27 cellular contexts compared by ENCODE assay signal in genomic region chr3:182005683-182006082, GRCh38.
DNase-seq lines count a peak whose midpoint lies in the region; ATAC-seq, FAIRE-seq and TF ChIP-seq lines count a peak whose summit lies in the region.
"Had no signal": no experiment of that assay in that cellular context is flagged by ENCODE, and none has a peak within 500 bp of the region (broad histone marks: within the 10 kb centered on the region; RNA-seq: fewer than 3 reads in every experiment).

No MANE protein-coding gene starts in this region.

- no peak for TF ChIP-seq RAD21 in H1 (IDR thresholded peaks at IDR 0.05 in 1 of 2, conservative IDR thresholded peaks at IDR 0.05 in 1 of 2; ENCODE audit: low read depth in 2 of 2, low read length in 2 of 2)

- H2AFZ ChIP-seq in H1 (ENCODE audit: low read length): no peak overlapping the region

- no peaks in the 10 kb centered on the region; a peak in 2 of 7 replicates for H3K27me3 ChIP-seq in H1 (replicated peaks in 1 of 4; ENCODE audit: control insufficient read depth in 3 of 4, extremely low read depth in 1 of 4, insufficient read depth in 3 of 4, low read length in 3 of 4)
- H3K27me3 ChIP-seq: BLaER1 had no signal

- no peak overlapping the region for H4K8ac ChIP-seq in H1 (ENCODE audit: extremely low read depth, insufficient read depth, low read length)

- WGBS in H1 (ENCODE audit: extremely low coverage in 1 of 2, insufficient coverage in 1 of 2, insufficient read length in 1 of 2, insufficient replicate concordance in 2 of 2, low coverage in 1 of 2, low lambda C conversion rate in 2 of 2, missing lambda C conversion rate in 1 of 2), 2 experiments: 75% methylated on average over 5 of the region's 5 CpGs; no CpG with 5 or more reads in 1 of the 2 experiments

- DNase-seq in Ammon's horn (ENCODE audit: low spot score) (peak; percentile 6), OCI-M1 (lab: John Stamatoyannopoulos, UW) (peak; percentile 3), H1 (ENCODE audit: low read depth in 1 of 2, low spot score in 2 of 2) (no peak), C1 segment of cervical spinal cord (lab: John Stamatoyannopoulos, UW) (no peak), caudate nucleus (lab: John Stamatoyannopoulos, UW) (no peak)
- DNase-seq in stimulated activated CD4-positive, alpha-beta T cell treated with anti-CD3 and anti-CD28 coated beads, Interleukin-12 subunit alpha, Interleukin-12 subunit beta, amount 100 ng/mL, for 4 hours: no peak
- DNase-seq: 8988T; Caco-2; CD4-positive, alpha-beta T cell; GDM1; H7; KBM-7; MM.1S; NCI-H1417; NCI-H1694; NCI-H2029 treated with DMSO at 0.1 percent for 48 hours; NCI-H2227 treated with DMSO at 0.1 percent for 48 hours; NCI-H526 treated with DMSO at 0.1 percent for 48 hours; SHP77 had no signal

- no peak overlapping the region for H2AK5ac ChIP-seq in H1 (ENCODE audit: low read depth, low read length)

- TF ChIP-seq POLR2A in H1 (IDR thresholded peaks at IDR 0.05; ENCODE audit: control extremely low read depth in 1 of 2, low read depth in 2 of 2, low read length in 2 of 2): no peak

- peak overlapping the region in 2 of 3 experiments; percentile 13 to 35 for H3K27ac Mint-ChIP-seq in nephron
- H3K27ac Mint-ChIP-seq: CD4-positive, alpha-beta T cell had no signal

- H3K18ac ChIP-seq in H1 (ENCODE audit: extremely low read depth, low read length): no peak overlapping the region

- no peak for TF ChIP-seq CTCF in H1 (IDR thresholded peaks at IDR 0.05; ENCODE audit: control extremely low read depth in 1 of 3, insufficient read depth in 1 of 3, low read depth in 1 of 3, low read length in 3 of 3)
- TF ChIP-seq CTCF in nephron (IDR thresholded peaks at IDR 0.05; ENCODE audit: unreplicated experiment in 3 of 3): no peak

- peak overlapping the region; percentile 1 for H4K91ac ChIP-seq in H1 (replicated peaks; ENCODE audit: insufficient read length, low read length)

- no peaks in the 10 kb centered on the region; a peak in 1 of 7 replicates for H3K4me1 ChIP-seq in H1 (replicated peaks in 1 of 4; ENCODE audit: control insufficient read depth in 3 of 4, insufficient read depth in 4 of 4, low read length in 3 of 4)
- H3K4me1 ChIP-seq: BLaER1, Caco-2 had no signal

- no peak overlapping the region for H2BK5ac ChIP-seq in H1 (ENCODE audit: low read depth, low read length)

- CTCF ChIA-PET in H1 (lab: Charles Lee; ENCODE audit: partially characterized antibody): interaction anchor here (1.1 to 1.6 kb wide), 2 partner anchors 10 to 11 kb away, joined by 3 read pairs; no protein-coding TSS in a partner anchor

- no peaks in the 10 kb centered on the region for H3K23me2 ChIP-seq in H1 (ENCODE audit: low read depth, low read length)

- H3K4ac ChIP-seq in H1 (replicated peaks; ENCODE audit: insufficient read length, low read depth, low read length): no peak overlapping the region

- no peak overlapping the region; the same call in 1 of the 2 replicates for H2BK15ac ChIP-seq in H1 (ENCODE audit: low read length)

- no peaks in the 10 kb centered on the region for H3K36me3 Mint-ChIP-seq in nephron (ENCODE audit: low read depth)

- no peaks in the 10 kb centered on the region for H4K20me1 ChIP-seq in H1 (replicated peaks in 1 of 2; ENCODE audit: control insufficient read depth in 1 of 2, insufficient read depth in 2 of 2, low read length in 2 of 2)
- H4K20me1 ChIP-seq: BLaER1 had no signal

- no peaks in the 10 kb centered on the region for H3K79me2 ChIP-seq in H1 (ENCODE audit: control insufficient read depth in 1 of 2, insufficient read depth in 2 of 2, low read length in 2 of 2)

- no peak overlapping the region for H4K5ac ChIP-seq in H1 (ENCODE audit: insufficient read length, low read depth, low read length)

- TF ChIP-seq EP300 in H1 (IDR thresholded peaks at IDR 0.05; ENCODE audit: borderline replicate concordance in 1 of 2, low read depth in 2 of 2, low read length in 2 of 2): no peak

- H3K27ac ChIP-seq in H1 (ENCODE audit: low read depth, low read length) (no peak overlapping the region), caudate nucleus (ENCODE audit: low read depth, low read length) (no peak overlapping the region)
- H3K27ac ChIP-seq: BLaER1, RWPE1 had no signal

- H3K56ac ChIP-seq in H1 (replicated peaks; ENCODE audit: insufficient read length, low read depth, low read length): no peak overlapping the region

- H3K9me3 Mint-ChIP-seq in nephron: no peaks in the 10 kb centered on the region
- H3K9me3 Mint-ChIP-seq: CD4-positive, alpha-beta T cell had no signal

- no peak for FAIRE-seq in H1 (lab: Jason Lieb, UNC)
- FAIRE-seq: GM12878, GM19239, HTR-8/SVneo had no signal

- no peaks in the 10 kb centered on the region for H3K9me3 ChIP-seq in H1 (ENCODE audit: insufficient read depth in 2 of 2, low read depth in 1 of 2, low read length in 1 of 2)
- H3K9me3 ChIP-seq: BLaER1, Caco-2 had no signal

- H3K4me3 Mint-ChIP-seq in nephron: no peak overlapping the region
- H3K4me3 Mint-ChIP-seq: CD4-positive, alpha-beta T cell had no signal

- no peak overlapping the region for H3K9ac ChIP-seq in H1 (replicated peaks in 1 of 4; ENCODE audit: extremely low read depth in 1 of 4, low read depth in 3 of 4, low read length in 3 of 4)
- H3K9ac ChIP-seq: BLaER1 had no signal

- H3K79me1 ChIP-seq in H1 (ENCODE audit: low read depth, low read length): no peaks in the 10 kb centered on the region

- peaks cover 21% of the 10 kb centered on the region for H3K4me1 Mint-ChIP-seq in nephron

- ATAC-seq in HG02610 (IDR thresholded peaks at IDR 0.05; ENCODE audit: unreplicated experiment): no peak
- ATAC-seq: GM12878, Panc1 had no signal

- H3K4me2 ChIP-seq in H1 (ENCODE audit: insufficient read depth in 1 of 2, low read depth in 2 of 2, low read length in 2 of 2): no peak overlapping the region
- H3K4me2 ChIP-seq: BLaER1 had no signal

- no peak overlapping the region for H2BK20ac ChIP-seq in H1 (ENCODE audit: low read length)

- no peak overlapping the region for H3K4me3 ChIP-seq in H1 (ENCODE audit: extremely low read depth in 1 of 4, insufficient read depth in 2 of 4, low read depth in 3 of 4, low read length in 4 of 4)
- H3K4me3 ChIP-seq: BLaER1, GM12878 had no signal

- no peak overlapping the region; the same call in 1 of the 2 replicates for H2BK12ac ChIP-seq in H1 (ENCODE audit: low read depth, low read length)

- POLR2A ChIA-PET in H1 (lab: Charles Lee; ENCODE audit: partially characterized antibody): no interaction called here

- no peak overlapping the region for H3K23ac ChIP-seq in H1 (ENCODE audit: insufficient read length)

- H3K27me3 Mint-ChIP-seq in nephron (ENCODE audit: low read depth): no peaks in the 10 kb centered on the region
- H3K27me3 Mint-ChIP-seq: CD4-positive, alpha-beta T cell had no signal

- H2BK120ac ChIP-seq in H1 (replicated peaks; ENCODE audit: low read depth, low read length): no peak overlapping the region

- no peak overlapping the region for H3K14ac ChIP-seq in H1 (ENCODE audit: insufficient read length)

- H3K36me3 ChIP-seq in H1 (ENCODE audit: control insufficient read depth in 2 of 4, insufficient read depth in 4 of 4, low read length in 3 of 4): no peaks in the 10 kb centered on the region
- H3K36me3 ChIP-seq: BLaER1 had no signal

TF ChIP-seq in H1, 55 proteins besides CTCF, POLR2A, EP300 and RAD21:
- TF ChIP-seq RXRA (IDR thresholded peaks at IDR 0.05; ENCODE audit: insufficient read depth, low read depth, low read length): no peak
- no peak for TF ChIP-seq POU5F1 (IDR thresholded peaks at IDR 0.05; ENCODE audit: low read depth, low read length)
- no peak for TF ChIP-seq YY1 (IDR thresholded peaks at IDR 0.05; ENCODE audit: low read depth, low read length)
- TF ChIP-seq GTF2F1 (IDR thresholded peaks at IDR 0.05; ENCODE audit: borderline replicate concordance, low read depth, low read length): no peak
- TF ChIP-seq NANOG (IDR thresholded peaks at IDR 0.05; ENCODE audit: insufficient read depth, low read depth, low read length, poor library complexity, severe bottlenecking): no peak
- TF ChIP-seq EGR1 (IDR thresholded peaks at IDR 0.05; ENCODE audit: borderline replicate concordance, low read depth, low read length): no peak
- TF ChIP-seq ZNF274 (IDR thresholded peaks at IDR 0.05; ENCODE audit: borderline replicate concordance, extremely low read depth, low read length): no peak
- no peak for TF ChIP-seq HDAC6 (IDR thresholded peaks at IDR 0.05; ENCODE audit: low read depth, low read length)

Comparison
In these comparisons a context has a peak if more than half of its experiments do, and no peak if none do; other contexts are left out.
1. DNase-seq: peak in Ammon's horn (single experiment) and OCI-M1 (single experiment); none in H1 (0 of 2), C1 segment of cervical spinal cord (0 of 14), stimulated activated CD4-positive, alpha-beta T cell treated with anti-CD3 and anti-CD28 coated beads, Interleukin-12 subunit alpha, Interleukin-12 subunit beta, amount 100 ng/mL, for 4 hours (single experiment) and caudate nucleus (0 of 61).